In genomic region chr1:155000725-155001437, GRCh38 we compare ENCODE assay signal across 8 cellular contexts.
DNase-seq lines count a peak whose midpoint lies in the region; ATAC-seq, FAIRE-seq and TF ChIP-seq lines count a peak whose summit lies in the region.

No MANE protein-coding gene starts in this region.

- peak; percentile 28 for FAIRE-seq in TTC549 (lab: Jason Lieb, UNC)

- in situ Hi-C loops in GM13976 (cut with MboI; ENCODE audit: low sequenced_read_pairs, unreplicated experiment) (no loop called here), astrocyte of the spinal cord (cut with HindIII; ENCODE audit: low sequenced_read_pairs) (no loop called here)

- ATAC-seq in HG02885 (IDR thresholded peaks at IDR 0.05; ENCODE audit: poor library complexity, unreplicated experiment) (peak; percentile 53), HG03139 (IDR thresholded peaks at IDR 0.05; ENCODE audit: unreplicated experiment) (no peak)

- DNase-seq in GM13976 (ENCODE audit: low spot score) = peak; percentile 86
- DNase-seq in NCI-H2081 (lab: John Stamatoyannopoulos, UW) = peak; percentile 90 to 95
- DNase-seq in astrocyte of the spinal cord (ENCODE audit: low read depth, low spot score) = peak; percentile 93
- DNase-seq in hippocampal formation (lab: John Stamatoyannopoulos, UW) = peak; percentile 83 to 84
- DNase-seq in retina = peak; percentile 99

- peak overlapping the region; percentile 61 for H3K4me3 ChIP-seq in astrocyte of the spinal cord (ENCODE audit: low read depth, low read length)

- TF ChIP-seq CTCF in GM13976 (IDR thresholded peaks at IDR 0.05; ENCODE audit: borderline replicate concordance, control extremely low read depth, extremely low read depth, insufficient read depth, missing control alignments) (peak; percentile 4), astrocyte of the spinal cord (IDR thresholded peaks at IDR 0.05; ENCODE audit: low read depth, low read length) (no peak)
